ENCODE assay signal across 18 cellular contexts in genomic region chr16:82628741-82629140, GRCh38. TPM values are rescaled to one million over a fixed set of nuclear protein-coding genes. Genes with fewer than 3 reads are reported as not detected.
DNase-seq lines count a peak whose midpoint lies in the region; ATAC-seq, FAIRE-seq and TF ChIP-seq lines count a peak whose summit lies in the region.
"Had no signal": no experiment of that assay in that cellular context is flagged by ENCODE, and none has a peak within 500 bp of the region (broad histone marks: within the 10 kb centered on the region; RNA-seq: fewer than 3 reads in every experiment).

No MANE protein-coding gene starts in this region.

- WGBS in right cardiac atrium = 42% methylated on average over 4 of the region's 4 CpGs

- DNase-seq in HT1080 (ENCODE audit: low read depth) (peak; percentile 64), bronchial epithelial cell (ENCODE audit: low read depth) (peak; percentile 29), right cardiac atrium (no peak), T-helper 9 cell (no peak), NCI-H748 (lab: John Stamatoyannopoulos, UW; ENCODE audit: unreplicated experiment) (no peak)
- DNase-seq in activated CD8-positive, alpha-beta memory T cell treated with anti-CD3 and anti-CD28 coated beads, Interleukin-2, amount 50 U/mL, for 4 hours = no peak
- DNase-seq: activated CD8-positive, alpha-beta T cell treated with anti-CD3 and anti-CD28 coated beads for 36 hours; activated naive CD4-positive, alpha-beta T cell treated with Interleukin-2 at 50 U/mL for 16 hours; CD4-positive, alpha-beta T cell; KG1; NCI-H2029 treated with DMSO at 0.1 percent for 48 hours; stimulated activated CD4-positive, alpha-beta T cell treated with anti-CD3 and anti-CD28 coated beads, Interleukin-4, amount 100 ng/mL, for 4 hours; stimulated activated naive CD8-positive, alpha-beta T cell treated with anti-CD3 and anti-CD28 coated beads, Interleukin-15, Interleukin-2, amounts not matched to agents 100 U/mL and 50 U/mL, for 24 hours; T-helper 17 cell had no signal

- peak overlapping the region; percentile 17 for H3K27ac ChIP-seq in right cardiac atrium (ENCODE audit: low read length)
- H3K27ac ChIP-seq in skin epidermis = peak overlapping the region in 18 of 21 experiments; percentile 2 to 98 (median 78)

- no peak for FAIRE-seq in bronchial epithelial cell (lab: Jason Lieb, UNC)
- FAIRE-seq: frontal cortex had no signal

- ATAC-seq in right cardiac atrium = no peak
- no peak for ATAC-seq in GM18519 (IDR thresholded peaks at IDR 0.05; ENCODE audit: low FRiP score, unreplicated experiment)
- ATAC-seq: activated CD8-positive, alpha-beta T cell treated with anti-CD3 and anti-CD28 coated beads for 36 hours; stimulated activated naive CD8-positive, alpha-beta T cell treated with anti-CD3 and anti-CD28 coated beads, Interleukin-15, Interleukin-2, amounts not matched to agents 100 U/mL and 50 U/mL, for 24 hours; T-helper 17 cell had no signal

- peaks cover 2% of the 10 kb centered on the region for H3K27me3 ChIP-seq in bronchial epithelial cell (ENCODE audit: control insufficient read depth, insufficient read depth, low read length)
- H3K27me3 ChIP-seq in right cardiac atrium (ENCODE audit: control insufficient read depth, insufficient read depth) = no peaks in the 10 kb centered on the region

- H3K4me1 ChIP-seq in right cardiac atrium (ENCODE audit: control insufficient read depth, insufficient read depth, low read length) = peaks cover 20% of the 10 kb centered on the region

- H3K36me3 ChIP-seq in bronchial epithelial cell (ENCODE audit: control insufficient read depth, insufficient read depth, low read length) = no peaks in the 10 kb centered on the region
- H3K36me3 ChIP-seq: left lung had no signal

- TF ChIP-seq CTCF in bronchial epithelial cell (IDR thresholded peaks at IDR 0.05; ENCODE audit: insufficient read depth, low read length, severe bottlenecking) = no peak

- no peaks in the 10 kb centered on the region for H3K9me3 ChIP-seq in right cardiac atrium (ENCODE audit: control insufficient read depth, low read length)
- H3K9me3 ChIP-seq: left lung had no signal

- H3K4me3 ChIP-seq in bronchial epithelial cell (ENCODE audit: low read depth, low read length) (no peak overlapping the region), right cardiac atrium (ENCODE audit: low read length) (no peak overlapping the region), skin epidermis (peak overlapping the region in 3 of 7 experiments; percentile 54 to 62 (median 61))

- intact Hi-C loops in right cardiac atrium (cut with DNase I) = loop anchor here in 1 of 4 donors (10.0 kb wide), 1 partner anchor 816 kb away; no protein-coding TSS in a partner anchor

RNA-seq across cellular contexts. Expression of gene CDH13, which starts 2.0 kb away (rescaled TPM):
- 50.8 and 66.0 TPM in 2 replicates for total RNA-seq in HT1080 (2014; rRNA removed; shearing (Covaris generic))
- polyA plus RNA-seq in HT1080 (2015; cell fraction: cytosol; rRNA removed) = 55.7 and 76.6 TPM in 2 replicates
- polyA plus RNA-seq in HT1080 (2015; cell fraction: nucleus; rRNA removed) = 117 and 148 TPM in 2 replicates
- 23.3 and 31.3 TPM in 2 replicates for total RNA-seq in bronchial epithelial cell
- total RNA-seq in right cardiac atrium = 100 to 1,000 TPM in 2 of 4 donors, 10 to 100 TPM in 2; 91.9 to 123 (median 103) TPM
- 20.7 TPM for polyA plus RNA-seq in right cardiac atrium
- total RNA-seq: activated CD8-positive, alpha-beta T cell treated with anti-CD3 and anti-CD28 coated beads for 36 hours; CD4-positive, alpha-beta T cell; T-helper 17 cell had no signal

Comparison
In these comparisons a context has a peak if more than half of its experiments do, and no peak if none do; other contexts are left out.
1. DNase-seq: peak in HT1080 (single experiment) and bronchial epithelial cell (single experiment); none in right cardiac atrium (0 of 3), activated CD8-positive, alpha-beta memory T cell treated with anti-CD3 and anti-CD28 coated beads, Interleukin-2, amount 50 U/mL, for 4 hours (single experiment), T-helper 9 cell (single experiment) and NCI-H748 (single experiment).